In the genomic region with DNA sequence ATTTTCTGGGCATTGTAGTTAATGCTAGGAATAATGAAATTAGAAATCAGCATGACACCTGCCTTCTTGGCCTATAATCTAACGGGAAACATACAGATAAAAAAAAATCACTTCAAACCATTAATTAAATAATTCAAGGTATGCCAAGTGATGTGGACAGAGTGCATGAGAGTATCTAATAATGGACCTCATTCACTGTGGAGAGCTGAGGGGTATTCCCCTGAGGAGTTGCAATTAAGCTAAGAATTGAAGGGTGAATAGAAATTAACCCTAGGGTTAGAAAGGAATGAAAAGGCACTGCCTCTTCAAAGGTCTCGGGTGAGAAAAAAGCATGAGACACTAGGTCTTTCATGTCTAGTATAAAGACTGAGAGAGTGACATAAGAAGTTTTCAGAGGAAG, we compare ENCODE assay signal across 26 cellular contexts.
DNase-seq lines count a peak whose midpoint lies in the region.
"Had no signal": no experiment of that assay in that cellular context is flagged by ENCODE, and none has a peak within 500 bp of the region (broad histone marks: within the 10 kb centered on the region; RNA-seq: fewer than 3 reads in every experiment).

No MANE protein-coding gene starts in this region.

- intact Hi-C loops in activated CD4-positive, alpha-beta T cell treated with anti-CD3 and anti-CD28 coated beads, Interleukin-2, amount 10 ng/mL, durations not matched to agents 24 days and 14 days (cut with micrococcal nuclease), result no loop called here

- WGBS in ectodermal cell, 2 experiments, result 4% methylated on average over 1 of the region's 2 CpGs
- WGBS in neuronal stem cell (ENCODE audit: extremely low coverage in 2 of 2, insufficient read length in 2 of 2, insufficient replicate concordance in 1 of 2), 2 donors, result no CpG with 5 or more reads among the region's 2 CpGs

- no peak overlapping the region for H2BK120ac ChIP-seq in neuronal stem cell (ENCODE audit: low read depth, low read length)

- H3K4me3 Mint-ChIP-seq in activated CD4-positive, alpha-beta T cell treated with anti-CD3 and anti-CD28 coated beads, Interleukin-2, amount 10 ng/mL, durations not matched to agents 24 days and 14 days, result no peak overlapping the region
- H3K4me3 Mint-ChIP-seq: CD4-positive, CD25-positive, alpha-beta regulatory T cell; HFFc6 had no signal

- no peaks in the 10 kb centered on the region for H3K79me1 ChIP-seq in neuronal stem cell (ENCODE audit: low read depth, low read length)

- no peak overlapping the region for H2AK5ac ChIP-seq in neuronal stem cell (ENCODE audit: low read depth, low read length)

- no peak overlapping the region for H2BK15ac ChIP-seq in neuronal stem cell (ENCODE audit: low read length)

- H3K9me3 ChIP-seq in ectodermal cell (ENCODE audit: control insufficient read depth, low read length) (no peaks in the 10 kb centered on the region), neuronal stem cell (replicated peaks in 1 of 2; ENCODE audit: control insufficient read depth in 2 of 2, insufficient read depth in 1 of 2, low read depth in 1 of 2, low read length in 2 of 2) (no peaks in the 10 kb centered on the region)
- H3K9me3 ChIP-seq: HAP-1, SJSA1 had no signal

- no peaks in the 10 kb centered on the region for H3K27me3 Mint-ChIP-seq in activated CD4-positive, alpha-beta T cell treated with anti-CD3 and anti-CD28 coated beads, Interleukin-2, amount 10 ng/mL, durations not matched to agents 24 days and 14 days
- H3K27me3 Mint-ChIP-seq: CD4-positive, CD25-positive, alpha-beta regulatory T cell had no signal

- H3K36me3 ChIP-seq in ectodermal cell (ENCODE audit: control insufficient read depth, insufficient read depth, low read length) (no peaks in the 10 kb centered on the region), neuronal stem cell (replicated peaks in 1 of 2; ENCODE audit: control insufficient read depth in 2 of 2, insufficient read depth in 2 of 2, low read length in 2 of 2) (no peaks in the 10 kb centered on the region)
- H3K36me3 ChIP-seq: HAP-1, SJSA1 had no signal

- H3K18ac ChIP-seq in neuronal stem cell (ENCODE audit: low read length), result no peak overlapping the region

- no peak overlapping the region for H4K8ac ChIP-seq in neuronal stem cell (ENCODE audit: low read depth, low read length)

- H3K4me2 ChIP-seq in neuronal stem cell (ENCODE audit: insufficient read depth, low read length, poor library complexity, severe bottlenecking), result no peak overlapping the region

- no peak overlapping the region for H3K27ac Mint-ChIP-seq in activated CD4-positive, alpha-beta T cell treated with anti-CD3 and anti-CD28 coated beads, Interleukin-2, amount 10 ng/mL, durations not matched to agents 24 days and 14 days
- H3K27ac Mint-ChIP-seq: CD4-positive, CD25-positive, alpha-beta regulatory T cell; HFFc6 had no signal

- no peak overlapping the region for H4K91ac ChIP-seq in neuronal stem cell (ENCODE audit: low read depth, low read length, poor library complexity)

- H3K9ac ChIP-seq in neuronal stem cell (ENCODE audit: low read depth, low read length, poor library complexity), result no peak overlapping the region

- H3K4me1 ChIP-seq in ectodermal cell (ENCODE audit: control insufficient read depth, insufficient read depth, low read length) (peaks cover 26% of the 10 kb centered on the region), neuronal stem cell (ENCODE audit: control insufficient read depth in 2 of 2, insufficient read depth in 1 of 2, low read depth in 1 of 2, low read length in 2 of 2) (peaks cover 3 to 6% of the 10 kb centered on the region in 2 donors)
- H3K4me1 ChIP-seq: HAP-1, SJSA1 had no signal

- H3K4me1 Mint-ChIP-seq in activated CD4-positive, alpha-beta T cell treated with anti-CD3 and anti-CD28 coated beads, Interleukin-2, amount 10 ng/mL, durations not matched to agents 24 days and 14 days, result no peaks in the 10 kb centered on the region
- H3K4me1 Mint-ChIP-seq: CD4-positive, CD25-positive, alpha-beta regulatory T cell had no signal

- no peak overlapping the region for H2BK12ac ChIP-seq in neuronal stem cell (ENCODE audit: low read length)

- no peak overlapping the region for H3K23ac ChIP-seq in neuronal stem cell (ENCODE audit: low read depth, low read length, poor library complexity)

- no peaks in the 10 kb centered on the region for H3K9me3 Mint-ChIP-seq in activated CD4-positive, alpha-beta T cell treated with anti-CD3 and anti-CD28 coated beads, Interleukin-2, amount 10 ng/mL, durations not matched to agents 24 days and 14 days

- no peak overlapping the region for H3K14ac ChIP-seq in neuronal stem cell (ENCODE audit: low read length)

- DNase-seq in NCI-H1092 treated with DMSO at 0.1 percent for 48 hours (lab: John Stamatoyannopoulos, UW) (peak; percentile 23), NCI-H1092 (lab: John Stamatoyannopoulos, UW) (no peak), NCI-H1417 treated with DMSO at 0.1 percent for 48 hours (lab: John Stamatoyannopoulos, UW) (peak; percentile 24), neuronal stem cell (ENCODE audit: low spot score) (peak; percentile 51), inferior parietal cortex (ENCODE audit: extremely low spot score) (no peak), NCI-H526 treated with DMSO at 0.1 percent for 48 hours (lab: John Stamatoyannopoulos, UW) (no peak)
- no peak for DNase-seq in activated CD4-positive, alpha-beta T cell treated with anti-CD3 and anti-CD28 coated beads, Interleukin-2, amount 10 ng/mL, durations not matched to agents 24 days and 14 days
- DNase-seq: 8988T; ACHN; CD4-positive, CD25-positive, alpha-beta regulatory T cell; GDM1; GOT3; HFFc6; Kasumi-1; NCI-H1436; NCI-H187; NCI-H2081 treated with DMSO at 0.1 percent for 48 hours; NCI-H446 treated with DMSO at 0.1 percent for 48 hours; NCI-H774; Right ventricle myocardium superior; RPMI8226 had no signal

- H3K27ac ChIP-seq in ectodermal cell (ENCODE audit: insufficient read depth, low read depth, low read length, poor library complexity, severe bottlenecking), result peak overlapping the region; percentile 66
- no peak overlapping the region for H3K27ac ChIP-seq in neuronal stem cell (replicated peaks; ENCODE audit: low read length)
- H3K27ac ChIP-seq: SJSA1 had no signal

- no peak overlapping the region for H2AFZ ChIP-seq in neuronal stem cell (ENCODE audit: low read length)

- H3K27me3 ChIP-seq in ectodermal cell (ENCODE audit: control insufficient read depth, insufficient read depth, low read length, poor library complexity, severe bottlenecking) (no peaks in the 10 kb centered on the region), neuronal stem cell (ENCODE audit: control insufficient read depth in 3 of 3, insufficient read depth in 3 of 3, low read depth in 1 of 3, low read length in 3 of 3) (peaks cover 0 to 21% (median 0%) of the 10 kb centered on the region in 3 experiments)
- H3K27me3 ChIP-seq: SJSA1 had no signal

- H2BK5ac ChIP-seq in neuronal stem cell (ENCODE audit: low read length), result no peak overlapping the region

- H3K4ac ChIP-seq in neuronal stem cell (ENCODE audit: low read length), result no peak overlapping the region

- H3K4me3 ChIP-seq in ectodermal cell (ENCODE audit: insufficient read depth, low read depth, low read length) (no peak overlapping the region), neuronal stem cell (ENCODE audit: low read length in 2 of 2) (no peak overlapping the region)
- H3K4me3 ChIP-seq: GM12878, HAP-1, K562, SJSA1 had no signal

- no peaks in the 10 kb centered on the region for H3K36me3 Mint-ChIP-seq in activated CD4-positive, alpha-beta T cell treated with anti-CD3 and anti-CD28 coated beads, Interleukin-2, amount 10 ng/mL, durations not matched to agents 24 days and 14 days (ENCODE audit: low read depth)
- H3K36me3 Mint-ChIP-seq: CD4-positive, CD25-positive, alpha-beta regulatory T cell had no signal

Comparison
In these comparisons a context has a peak if more than half of its experiments do, and no peak if none do; other contexts are left out.
1. DNase-seq: peak in NCI-H1092 treated with DMSO at 0.1 percent for 48 hours (single experiment), NCI-H1417 treated with DMSO at 0.1 percent for 48 hours (single experiment) and neuronal stem cell (single experiment); none in NCI-H1092 (single experiment), inferior parietal cortex (single experiment), NCI-H526 treated with DMSO at 0.1 percent for 48 hours (single experiment) and activated CD4-positive, alpha-beta T cell treated with anti-CD3 and anti-CD28 coated beads, Interleukin-2, amount 10 ng/mL, durations not matched to agents 24 days and 14 days (single experiment).